Comparison of ENCODE assay signal across 25 cellular contexts in genomic region chr3:52836991-52837390, GRCh38. TPM values are rescaled to one million over a fixed set of nuclear protein-coding genes. Genes with fewer than 3 reads are reported as not detected.
"Had no signal": no experiment of that assay in that cellular context is flagged by ENCODE, and none has a peak within 500 bp of the region (broad histone marks: within the 10 kb centered on the region; RNA-seq: fewer than 3 reads in every experiment).

No MANE protein-coding gene starts in this region.

- H3K9me3 ChIP-seq: pancreas, SK-N-SH, suprapubic skin, upper lobe of left lung had no signal

- H3K36me3 Mint-ChIP-seq: activated naive CD8-positive, alpha-beta T cell had no signal

- H3K27ac ChIP-seq: brain microvascular endothelial cell, epithelial cell of prostate, pancreas, suprapubic skin had no signal

- H3K27me3 ChIP-seq: brain microvascular endothelial cell, pancreas, suprapubic skin, upper lobe of left lung had no signal

- H3K4me3 ChIP-seq: pancreas, suprapubic skin, upper lobe of left lung had no signal

- ATAC-seq: activated T-cell treated with anti-CD3 and anti-CD28 coated beads, Interleukin-2, amount 50 U/mL, for 4 hours; stimulated activated naive CD8-positive, alpha-beta T cell treated with anti-CD3 and anti-CD28 coated beads, Interleukin-15, Interleukin-2, amounts not matched to agents 100 U/mL and 50 U/mL, for 24 hours; T-cell had no signal

- H3K4me3 Mint-ChIP-seq: activated naive CD8-positive, alpha-beta T cell; activated T-cell treated with anti-CD3 and anti-CD28 coated beads, Interleukin-2, amount 50 U/mL, for 4 hours; neural crest cell; T-cell had no signal

- H3K27me3 Mint-ChIP-seq: activated naive CD8-positive, alpha-beta T cell; T-cell had no signal

- H3K9me3 Mint-ChIP-seq: activated T-cell treated with anti-CD3 and anti-CD28 coated beads, Interleukin-2, amount 50 U/mL, for 4 hours; neural crest cell; T-cell had no signal

- DNase-seq: activated CD4-positive, alpha-beta T cell treated with anti-CD3 and anti-CD28 coated beads, Interleukin-2, amount 50 U/mL, for 48 hours; activated CD4-positive, CD25-positive, alpha-beta regulatory T cell treated with anti-CD3 and anti-CD28 coated beads, Interleukin-2, amount 50 U/mL, for 72 hours; activated effector memory CD4-positive, alpha-beta T cell treated with anti-CD3 and anti-CD28 coated beads, Interleukin-2, amount 50 U/mL, for 16 hours; activated T-cell treated with anti-CD3 and anti-CD28 coated beads, Interleukin-2, amount 50 U/mL, for 4 hours; brain microvascular endothelial cell; cerebellar nuclear complex; effector CD8-positive, alpha-beta T cell; mesendoderm; SHP77; SK-N-SH; stimulated activated CD4-positive, alpha-beta T cell treated with anti-CD3 and anti-CD28 coated beads, Interleukin-15, amount 100 ng/mL, for 24 hours; stimulated activated CD4-positive, alpha-beta T cell treated with anti-CD3 and anti-CD28 coated beads, Interleukin-4, amount 100 ng/mL, for 4 hours; stimulated activated CD8-positive, alpha-beta memory T cell treated with anti-CD3 and anti-CD28 coated beads, Interleukin-4, amount 100 ng/mL, for 48 hours; stimulated activated naive CD8-positive, alpha-beta T cell treated with anti-CD3 and anti-CD28 coated beads, Interleukin-15, Interleukin-2, amounts not matched to agents 100 U/mL and 50 U/mL, for 24 hours; T-cell; T1000; upper lobe of left lung had no signal

- H3K36me3 ChIP-seq: brain microvascular endothelial cell had no signal

RNA-seq across cellular contexts. Expression of gene MUSTN1, which starts 2.2 kb away (rescaled TPM):
- total RNA-seq: fibroblast of lung, frontal cortex had no signal
- polyA plus RNA-seq: keratinocyte had no signal

RNA-seq across cellular contexts. Expression of gene ITIH3, which starts 42.4 kb away (rescaled TPM):
- total RNA-seq: frontal cortex, neural crest cell had no signal
- polyA plus RNA-seq: keratinocyte had no signal

RNA-seq across cellular contexts. Expression of gene ITIH1, which starts 59.6 kb away (rescaled TPM):
- total RNA-seq: fibroblast of lung, frontal cortex, neural crest cell had no signal
- polyA plus RNA-seq: fibroblast of lung, keratinocyte, SK-N-SH had no signal
